In genomic region chr5:82356808-82357671, GRCh38 we compare ENCODE assay signal across 1 cellular context.
A peak's percentile ranks its signal among the peaks of the same experiment; 100 is the strongest.
TF ChIP-seq lines count a peak whose summit lies in the region.

No MANE protein-coding gene starts in this region.

TF ChIP-seq in HepG2, 621 proteins besides CTCF, POLR2A, EP300 and RAD21 (continued from another document and continues in another):
- TF ChIP-seq ZFP91 (CRISPR knock-in tag; IDR thresholded peaks at IDR 0.05; ENCODE audit: borderline replicate concordance), result no peak
- 0 out of 2 replicates have a peak, but pooled peaks have one; percentile 30 for TF ChIP-seq RNF2 (conservative IDR thresholded peaks at IDR 0.05; ENCODE audit: low read depth)
- no peak for TF ChIP-seq ZNF639 (CRISPR knock-in tag; conservative IDR thresholded peaks at IDR 0.05)
- TF ChIP-seq ISX (CRISPR knock-in tag; conservative IDR thresholded peaks at IDR 0.05), result no peak
- peak; percentile 56 for TF ChIP-seq SALL1 (CRISPR knock-in tag; IDR thresholded peaks at IDR 0.05)
- no peak for TF ChIP-seq ZNF564 (CRISPR knock-in tag; IDR thresholded peaks at IDR 0.05)
- peak; percentile 95; the same call in 1 of the 2 replicates for TF ChIP-seq KDM1A (CRISPR knock-in tag; IDR thresholded peaks at IDR 0.05)
- no peak for TF ChIP-seq ZNF761 (CRISPR knock-in tag; conservative IDR thresholded peaks at IDR 0.05)
- TF ChIP-seq SAP130 (CRISPR knock-in tag; IDR thresholded peaks at IDR 0.05; ENCODE audit: low read depth), result peak; percentile 39
- TF ChIP-seq XRCC5 (optimal IDR thresholded peaks at IDR 0.05; ENCODE audit: low read length), result peak; percentile 16
- TF ChIP-seq U2AF2 (IDR thresholded peaks at IDR 0.05; ENCODE audit: low read depth, low read length), result no peak
- 0 out of 2 replicates have a peak, but pooled peaks have one; percentile 22 for TF ChIP-seq HMG20B (CRISPR knock-in tag; conservative IDR thresholded peaks at IDR 0.05)
- peak; percentile 88 for TF ChIP-seq ZNF7 (CRISPR knock-in tag; IDR thresholded peaks at IDR 0.05)
- TF ChIP-seq HNF1A (IDR thresholded peaks at IDR 0.05; ENCODE audit: low read depth), result 0 out of 2 replicates have a peak, but pooled peaks have one; percentile 25
- TF ChIP-seq HNF1A (CRISPR knock-in tag; IDR thresholded peaks at IDR 0.05; ENCODE audit: borderline replicate concordance), result no peak
- TF ChIP-seq GATA4 (IDR thresholded peaks at IDR 0.05; ENCODE audit: borderline replicate concordance, low read depth), result peak; percentile 61; the same call in 1 of the 2 replicates
- TF ChIP-seq SKI (IDR thresholded peaks at IDR 0.05; ENCODE audit: partially characterized antibody), result peak; percentile 25
- TF ChIP-seq ZFP41 (CRISPR knock-in tag; IDR thresholded peaks at IDR 0.05; ENCODE audit: borderline replicate concordance), result no peak
- TF ChIP-seq CREM (IDR thresholded peaks at IDR 0.05), result peak; percentile 67
- TF ChIP-seq CREM (CRISPR knock-in tag; IDR thresholded peaks at IDR 0.05), result no peak
- 0 out of 2 replicates have a peak, but pooled peaks have one; percentile 10 for TF ChIP-seq ARID3A (IDR thresholded peaks at IDR 0.05; ENCODE audit: low read depth, low read length)
- peak; percentile 53; the same call in 1 of the 2 replicates for TF ChIP-seq SOX5 (CRISPR knock-in tag; IDR thresholded peaks at IDR 0.05; ENCODE audit: borderline replicate concordance)
- TF ChIP-seq ZNF142 (CRISPR knock-in tag; IDR thresholded peaks at IDR 0.05), result 0 out of 2 replicates have a peak, but pooled peaks have one; percentile 36
- TF ChIP-seq TSC22D2 (CRISPR knock-in tag; IDR thresholded peaks at IDR 0.05; ENCODE audit: borderline replicate concordance), result no peak
- 0 out of 2 replicates have a peak, but pooled peaks have one; percentile 21 for TF ChIP-seq ZNF281 (CRISPR knock-in tag; IDR thresholded peaks at IDR 0.05; ENCODE audit: borderline replicate concordance)
- TF ChIP-seq SRF (IDR thresholded peaks at IDR 0.05; ENCODE audit: low read depth, low read length), result no peak
- 0 out of 2 replicates have a peak, but pooled peaks have one; percentile 35 for TF ChIP-seq ETV5 (CRISPR knock-in tag; IDR thresholded peaks at IDR 0.05; ENCODE audit: borderline replicate concordance)
- peak; percentile 40; the same call in 1 of the 2 replicates for TF ChIP-seq ZNF143 (CRISPR knock-in tag; IDR thresholded peaks at IDR 0.05)
- TF ChIP-seq NKX3-1 (CRISPR knock-in tag; IDR thresholded peaks at IDR 0.05), result peak; percentile 34; the same call in 1 of the 2 replicates
- TF ChIP-seq POLR2G (IDR thresholded peaks at IDR 0.05; ENCODE audit: low read depth, low read length), result peak; percentile 47; the same call in 1 of the 2 replicates
- TF ChIP-seq CCDC6 (CRISPR knock-in tag; IDR thresholded peaks at IDR 0.05), result peak; percentile 51; the same call in 1 of the 2 replicates
- 0 out of 2 replicates have a peak, but pooled peaks have one; percentile 26 for TF ChIP-seq ZNF710 (CRISPR knock-in tag; IDR thresholded peaks at IDR 0.05; ENCODE audit: borderline replicate concordance)
- no peak for TF ChIP-seq ZEB1 (IDR thresholded peaks at IDR 0.05; ENCODE audit: insufficient replicate concordance, low read depth)
- TF ChIP-seq RARA (CRISPR knock-in tag; IDR thresholded peaks at IDR 0.05), result peak; percentile 98
- 0 out of 2 replicates have a peak, but pooled peaks have one; percentile 23 for TF ChIP-seq ZNF292 (CRISPR knock-in tag; IDR thresholded peaks at IDR 0.05; ENCODE audit: borderline replicate concordance, low read depth)
- 0 out of 2 replicates have a peak, but pooled peaks have one; percentile 23 for TF ChIP-seq SALL2 (CRISPR knock-in tag; IDR thresholded peaks at IDR 0.05)
- TF ChIP-seq ZBTB43 (CRISPR knock-in tag; conservative IDR thresholded peaks at IDR 0.05), result peak; percentile 62
- peak; percentile 81 for TF ChIP-seq NCOA2 (CRISPR knock-in tag; IDR thresholded peaks at IDR 0.05)
- peak; percentile 27; the same call in 1 of the 2 replicates for TF ChIP-seq HOXA3 (CRISPR knock-in tag; IDR thresholded peaks at IDR 0.05)
